ENCODE assay signal across 12 cellular contexts in genomic region chr19:50415661-50416033, GRCh38. TPM values are rescaled to one million over a fixed set of nuclear protein-coding genes. Genes with fewer than 3 reads are reported as not detected.
DNase-seq lines count a peak whose midpoint lies in the region; ATAC-seq, FAIRE-seq and TF ChIP-seq lines count a peak whose summit lies in the region.
"Had no signal": no experiment of that assay in that cellular context is flagged by ENCODE, and none has a peak within 500 bp of the region (broad histone marks: within the 10 kb centered on the region; RNA-seq: fewer than 3 reads in every experiment).

No MANE protein-coding gene starts in this region.

- H3K4me3 Mint-ChIP-seq in IgD-negative memory B cell = peak overlapping the region; percentile 70 to 93 (median 85)
- H3K4me3 Mint-ChIP-seq: activated CD4-positive, alpha-beta T cell treated with anti-CD3 and anti-CD28 coated beads for 36 hours had no signal

- FAIRE-seq in GM12891 (lab: Jason Lieb, UNC) = no peak

- no peak overlapping the region for H2AK5ac ChIP-seq in mesenchymal stem cell (ENCODE audit: low read length, severe bottlenecking)

- H3K27ac Mint-ChIP-seq in IgD-negative memory B cell = peak overlapping the region; percentile 96 to 98 (median 96)
- H3K27ac Mint-ChIP-seq: activated CD4-positive, alpha-beta T cell treated with anti-CD3 and anti-CD28 coated beads for 36 hours had no signal

- peak; percentile 95 for DNase-seq in GM12891 (ENCODE audit: insufficient read length, low spot score)
- no peak for DNase-seq in heart left ventricle
- DNase-seq in T-helper 9 cell = no peak
- DNase-seq in NCI-H510A (lab: John Stamatoyannopoulos, UW) = no peak
- DNase-seq in vagina (ENCODE audit: extremely low spot score in 2 of 2) = no peak
- no peak for DNase-seq in mesenchymal stem cell
- DNase-seq: activated CD4-positive, alpha-beta T cell treated with anti-CD3 and anti-CD28 coated beads for 36 hours; caudate nucleus; DND-41; stimulated activated CD4-positive, alpha-beta T cell treated with anti-CD3 and anti-CD28 coated beads, Interleukin-2, amount 100 ng/mL, for 48 hours had no signal

- no peaks in the 10 kb centered on the region for H3K9me3 Mint-ChIP-seq in IgD-negative memory B cell

- H3K9me3 ChIP-seq in heart left ventricle = no peaks in the 10 kb centered on the region
- H3K9me3 ChIP-seq in vagina = no peaks in the 10 kb centered on the region
- H3K9me3 ChIP-seq in mesenchymal stem cell (ENCODE audit: control insufficient read depth, low read length) = no peaks in the 10 kb centered on the region

- no peak overlapping the region for H4K91ac ChIP-seq in mesenchymal stem cell (ENCODE audit: low read length)

- H2BK15ac ChIP-seq in mesenchymal stem cell (ENCODE audit: low read depth, poor library complexity, severe bottlenecking) = no peak overlapping the region

- no peak overlapping the region for H3K4ac ChIP-seq in mesenchymal stem cell (ENCODE audit: low read depth in 1 of 2, low read length in 2 of 2)

- TF ChIP-seq CTCF in heart left ventricle (IDR thresholded peaks at IDR 0.05) (no peak), vagina (IDR thresholded peaks at IDR 0.05) (no peak)

- H3K4me1 Mint-ChIP-seq in IgD-negative memory B cell = peaks cover 14 to 19% (median 15%) of the 10 kb centered on the region in 3 donors

- H3K14ac ChIP-seq in mesenchymal stem cell (ENCODE audit: low read length in 2 of 2) = no peak overlapping the region

- no peak overlapping the region for H2BK120ac ChIP-seq in mesenchymal stem cell (ENCODE audit: low read depth, low read length)

- no peak overlapping the region for H3K18ac ChIP-seq in mesenchymal stem cell (ENCODE audit: low read depth in 1 of 2, low read length in 2 of 2)

- WGBS in heart left ventricle, 4 donors = 83 to 94% (median 87%) methylated on average over 15 to 22 of the region's 22 CpGs
- WGBS in mesenchymal stem cell = 96% methylated on average over 19 of the region's 22 CpGs

- no peak for TF ChIP-seq POLR2A in GM12891 (IDR thresholded peaks at IDR 0.05; ENCODE audit: low read depth, low read length)
- TF ChIP-seq POLR2A in heart left ventricle (IDR thresholded peaks at IDR 0.05) = no peak
- TF ChIP-seq POLR2A in vagina (IDR thresholded peaks at IDR 0.05) = no peak

- H2BK5ac ChIP-seq in mesenchymal stem cell (ENCODE audit: low read depth, low read length, poor library complexity, severe bottlenecking) = no peak overlapping the region

- peaks cover 0 to 2% (median 0%) of the 10 kb centered on the region in 9 donors for H3K36me3 ChIP-seq in heart left ventricle
- no peaks in the 10 kb centered on the region for H3K36me3 ChIP-seq in vagina
- H3K36me3 ChIP-seq in mesenchymal stem cell (ENCODE audit: control insufficient read depth in 1 of 2, insufficient read depth in 2 of 2, low read depth in 1 of 2, low read length in 2 of 2) = peaks cover 0 to 39% of the 10 kb centered on the region in 2 experiments

- H3K27ac ChIP-seq in heart left ventricle (no peak overlapping the region), vagina (no peak overlapping the region), mesenchymal stem cell (ENCODE audit: low read length, poor library complexity, severe bottlenecking) (no peak overlapping the region)

- peaks cover 12% of the 10 kb centered on the region for H3K36me3 Mint-ChIP-seq in IgD-negative memory B cell

- H3K27me3 ChIP-seq in heart left ventricle (peaks cover 14 to 33% (median 26%) of the 10 kb centered on the region in 9 donors), vagina (no peaks in the 10 kb centered on the region), mesenchymal stem cell (ENCODE audit: control insufficient read depth in 1 of 2, insufficient read depth in 1 of 2, low read length in 2 of 2) (peaks cover 23 to 28% of the 10 kb centered on the region in 2 experiments)

- no peak overlapping the region for H4K8ac ChIP-seq in mesenchymal stem cell (ENCODE audit: low read length)

- H2AFZ ChIP-seq in mesenchymal stem cell (ENCODE audit: low read depth, low read length) = no peak overlapping the region

- H3K4me1 ChIP-seq in heart left ventricle = peaks cover 0 to 13% (median 0%) of the 10 kb centered on the region in 12 donors
- H3K4me1 ChIP-seq in vagina = peaks cover 6% of the 10 kb centered on the region
- H3K4me1 ChIP-seq in mesenchymal stem cell (ENCODE audit: control insufficient read depth, insufficient read depth, low read depth, low read length) = peaks cover 13% of the 10 kb centered on the region

- no peak overlapping the region for H2BK12ac ChIP-seq in mesenchymal stem cell (ENCODE audit: low read length in 2 of 2)

- no peaks in the 10 kb centered on the region for H3K79me1 ChIP-seq in mesenchymal stem cell (replicated peaks; ENCODE audit: low read length, poor library complexity, severe bottlenecking)

- H3K27me3 Mint-ChIP-seq in IgD-negative memory B cell = no peaks in the 10 kb centered on the region

- intact Hi-C loops in heart left ventricle (cut with DNase I) = loop anchor here in 4 of 10 donors (2.0 to 5.0 kb wide), 2 partner anchors 47 to 58 kb away; no protein-coding TSS in a partner anchor
- intact Hi-C loops in vagina (cut with DNase I) = no loop called here

- H3K4me3 ChIP-seq in heart left ventricle = no peak overlapping the region
- H3K4me3 ChIP-seq in vagina = no peak overlapping the region
- H3K4me3 ChIP-seq in mesenchymal stem cell (ENCODE audit: insufficient read depth in 1 of 2, low read depth in 1 of 2, low read length in 2 of 2) = no peak overlapping the region

- H3K4me2 ChIP-seq in mesenchymal stem cell (ENCODE audit: low read length, poor library complexity, severe bottlenecking) = no peak overlapping the region

- H3K23ac ChIP-seq in mesenchymal stem cell (ENCODE audit: low read length in 2 of 2) = no peak overlapping the region

- H3K9ac ChIP-seq in mesenchymal stem cell (ENCODE audit: low read length) = no peak overlapping the region

- ATAC-seq in GM21717 (IDR thresholded peaks at IDR 0.05; ENCODE audit: unreplicated experiment) (peak; percentile 37), heart left ventricle (peak; percentile 7 to 40 (median 16))

TF ChIP-seq in GM12891, 5 proteins besides CTCF, POLR2A, EP300 and RAD21:
- TF ChIP-seq TAF1 (IDR thresholded peaks at IDR 0.05; ENCODE audit: low read depth, low read length) (0 out of 2 replicates have a peak, but pooled peaks have one; percentile 23), POLR2AphosphoS5 (IDR thresholded peaks at IDR 0.05; ENCODE audit: low read depth, low read length) (no peak), POU2F2 (IDR thresholded peaks at IDR 0.05; ENCODE audit: low read depth, low read length) (no peak), PAX5 (IDR thresholded peaks at IDR 0.05; ENCODE audit: insufficient read depth, low read length, severe bottlenecking) (no peak), SPI1 (IDR thresholded peaks at IDR 0.05; ENCODE audit: low read depth, low read length) (peak; percentile 99)

RNA-seq across cellular contexts. Expression of gene SPIB, which starts 3.1 kb away (rescaled TPM):
- polyA plus RNA-seq in GM12891 (2012; ENCODE audit: low read depth, missing spikeins) = 80.2 TPM
- polyA plus RNA-seq in IgD-negative memory B cell = 403 TPM
- under 1 TPM in 2 of 9 donors, not detected in 7; 0.16 to 0.53 TPM for total RNA-seq in heart left ventricle
- under 1 TPM in 1 of 2 donors, not detected in 1; 0.10 TPM for polyA plus RNA-seq in heart left ventricle
- not detected for total RNA-seq in vagina
- polyA plus RNA-seq in mesenchymal stem cell (2013, experiment 1 of 2) = not detected
- not detected for polyA plus RNA-seq in mesenchymal stem cell (2013, experiment 2 of 2)

RNA-seq across cellular contexts. Expression of gene MYBPC2, which starts 17.0 kb away (rescaled TPM):
- polyA plus RNA-seq in GM12891 (2012; ENCODE audit: low read depth, missing spikeins) = 2.1 TPM
- 1.3 TPM for polyA plus RNA-seq in IgD-negative memory B cell
- under 1 TPM in 3 of 9 donors, not detected in 6; 0.09 to 0.35 (median 0.28) TPM for total RNA-seq in heart left ventricle
- polyA plus RNA-seq in heart left ventricle = not detected
- not detected for total RNA-seq in vagina
- not detected for polyA plus RNA-seq in mesenchymal stem cell (2013, experiment 1 of 2)
- not detected for polyA plus RNA-seq in mesenchymal stem cell (2013, experiment 2 of 2)

RNA-seq across cellular contexts. Expression of gene POLD1, which starts 31.5 kb away (rescaled TPM):
- polyA plus RNA-seq in GM12891 (2012; ENCODE audit: low read depth, missing spikeins) = 63.4 TPM
- polyA plus RNA-seq in IgD-negative memory B cell (32.8 TPM), heart left ventricle (10 to 100 TPM in 1 of 2 donors, 1 to 10 TPM in 1; 9.6 to 12.1 TPM)
- total RNA-seq in heart left ventricle (10 to 100 TPM in 4 of 9 donors, 1 to 10 TPM in 5; 6.1 to 18.0 (median 9.0) TPM), vagina (16.7 TPM)
- polyA plus RNA-seq in mesenchymal stem cell (2013, experiment 1 of 2) = 8.5 TPM
- 8.3 TPM for polyA plus RNA-seq in mesenchymal stem cell (2013, experiment 2 of 2)

RNA-seq across cellular contexts. Expression of gene NR1H2, which starts 39.4 kb away (rescaled TPM):
- 33.6 TPM for polyA plus RNA-seq in GM12891 (2012; ENCODE audit: low read depth, missing spikeins)
- polyA plus RNA-seq in IgD-negative memory B cell = 130 TPM
- 100 to 1,000 TPM in 3 of 9 donors, 10 to 100 TPM in 6; 66.2 to 162 (median 74.3) TPM for total RNA-seq in heart left ventricle
- polyA plus RNA-seq in heart left ventricle = 100 to 1,000 TPM in 1 of 2 donors, 10 to 100 TPM in 1; 91.5 to 155 TPM
- 84.7 TPM for total RNA-seq in vagina
- polyA plus RNA-seq in mesenchymal stem cell (2013, experiment 1 of 2) = 29.2 TPM
- 27.7 TPM for polyA plus RNA-seq in mesenchymal stem cell (2013, experiment 2 of 2)

RNA-seq across cellular contexts. Expression of gene NAPSA, which starts 50.2 kb away (rescaled TPM):
- 21.5 TPM for polyA plus RNA-seq in GM12891 (2012; ENCODE audit: low read depth, missing spikeins)
- 4.2 TPM for polyA plus RNA-seq in IgD-negative memory B cell
- total RNA-seq in heart left ventricle = under 1 TPM in 4 of 9 donors, not detected in 5; 0.28 to 0.89 (median 0.66) TPM
- polyA plus RNA-seq in heart left ventricle = under 1 TPM; 0.36 to 0.61 TPM
- 0.74 TPM for total RNA-seq in vagina
- 0.25 TPM for polyA plus RNA-seq in mesenchymal stem cell (2013, experiment 1 of 2)
- 0.10 TPM for polyA plus RNA-seq in mesenchymal stem cell (2013, experiment 2 of 2)
